In the genomic region with DNA sequence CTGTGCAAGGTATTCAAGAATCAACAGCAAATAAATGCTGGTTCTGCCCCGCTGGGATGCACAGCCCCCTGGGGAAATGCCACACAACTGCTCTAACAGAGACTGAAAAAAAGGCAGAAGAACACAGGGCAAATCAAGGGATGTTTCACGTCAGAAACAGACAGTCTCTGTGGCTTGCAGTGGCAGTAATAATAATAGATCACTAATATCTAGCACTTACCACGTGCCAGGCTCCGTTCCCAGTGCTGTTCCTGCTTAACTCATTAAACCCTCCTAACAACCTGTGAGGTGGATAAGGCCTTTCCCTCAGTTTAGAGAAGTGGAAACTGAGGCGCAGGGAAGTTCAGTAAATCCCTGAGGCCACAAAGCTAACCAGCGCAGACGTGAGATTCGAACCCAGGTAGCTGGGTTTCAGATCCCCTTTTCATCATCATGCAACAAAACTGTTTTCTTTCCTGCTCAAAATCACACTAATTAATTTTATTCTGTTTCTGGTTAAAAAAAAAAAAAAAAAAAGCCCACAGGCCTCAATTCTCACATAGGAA, we compare ENCODE assay signal across 1 cellular context.
A peak's percentile ranks its signal among the peaks of the same experiment; 100 is the strongest.
TF ChIP-seq lines count a peak whose summit lies in the region.

No MANE protein-coding gene starts in this region.

TF ChIP-seq in GM12878, 131 proteins besides CTCF, POLR2A, EP300 and RAD21 (continued from another document and continues in another):
- TF ChIP-seq ZBTB4 (CRISPR knock-in tag; IDR thresholded peaks at IDR 0.05) = no peak
- no peak for TF ChIP-seq ELK1 (IDR thresholded peaks at IDR 0.05; ENCODE audit: low read depth, low read length)
- no peak; a peak in 2 of 4 replicates for TF ChIP-seq ETV6 (conservative IDR thresholded peaks at IDR 0.05 in 1 of 2, IDR thresholded peaks at IDR 0.05 in 1 of 2; ENCODE audit: borderline replicate concordance in 1 of 2, low read depth in 1 of 2)
- TF ChIP-seq RELB (IDR thresholded peaks at IDR 0.05; ENCODE audit: low read depth) = peak; percentile 90
- TF ChIP-seq RELA (IDR thresholded peaks at IDR 0.05; ENCODE audit: borderline replicate concordance, partially characterized antibody) = no peak
- TF ChIP-seq NFYA (IDR thresholded peaks at IDR 0.05; ENCODE audit: borderline replicate concordance, low read depth, low read length) = no peak
- TF ChIP-seq USF2 (IDR thresholded peaks at IDR 0.05; ENCODE audit: borderline replicate concordance, low read depth, low read length) = no peak; the same call in 1 of the 2 replicates
- TF ChIP-seq NFXL1 (IDR thresholded peaks at IDR 0.05; ENCODE audit: borderline replicate concordance) = no peak
- TF ChIP-seq, protein P1, sequence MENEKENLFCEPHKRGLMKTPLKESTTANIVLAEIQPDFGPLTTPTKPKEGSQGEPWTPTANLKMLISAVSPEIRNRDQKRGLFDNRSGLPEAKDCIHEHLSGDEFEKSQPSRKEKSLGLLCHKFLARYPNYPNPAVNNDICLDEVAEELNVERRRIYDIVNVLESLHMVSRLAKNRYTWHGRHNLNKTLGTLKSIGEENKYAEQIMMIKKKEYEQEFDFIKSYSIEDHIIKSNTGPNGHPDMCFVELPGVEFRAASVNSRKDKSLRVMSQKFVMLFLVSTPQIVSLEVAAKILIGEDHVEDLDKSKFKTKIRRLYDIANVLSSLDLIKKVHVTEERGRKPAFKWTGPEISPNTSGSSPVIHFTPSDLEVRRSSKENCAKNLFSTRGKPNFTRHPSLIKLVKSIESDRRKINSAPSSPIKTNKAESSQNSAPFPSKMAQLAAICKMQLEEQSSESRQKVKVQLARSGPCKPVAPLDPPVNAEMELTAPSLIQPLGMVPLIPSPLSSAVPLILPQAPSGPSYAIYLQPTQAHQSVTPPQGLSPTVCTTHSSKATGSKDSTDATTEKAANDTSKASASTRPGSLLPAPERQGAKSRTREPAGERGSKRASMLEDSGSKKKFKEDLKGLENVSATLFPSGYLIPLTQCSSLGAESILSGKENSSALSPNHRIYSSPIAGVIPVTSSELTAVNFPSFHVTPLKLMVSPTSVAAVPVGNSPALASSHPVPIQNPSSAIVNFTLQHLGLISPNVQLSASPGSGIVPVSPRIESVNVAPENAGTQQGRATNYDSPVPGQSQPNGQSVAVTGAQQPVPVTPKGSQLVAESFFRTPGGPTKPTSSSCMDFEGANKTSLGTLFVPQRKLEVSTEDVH (IDR thresholded peaks at IDR 0.05; ENCODE audit: low read depth, partially characterized antibody) = no peak
- TF ChIP-seq SPI1 (IDR thresholded peaks at IDR 0.05; ENCODE audit: borderline replicate concordance, insufficient read depth, low read depth, low read length) = peak; percentile 92
- no peak for TF ChIP-seq SMAD5 (IDR thresholded peaks at IDR 0.05; ENCODE audit: low read depth)
- TF ChIP-seq SUPT20H (IDR thresholded peaks at IDR 0.05; ENCODE audit: borderline replicate concordance, control insufficient read depth, low read depth, low read length) = no peak
- TF ChIP-seq IRF3 (IDR thresholded peaks at IDR 0.05) = no peak
- peak; percentile 76; the same call in 1 of the 2 replicates for TF ChIP-seq ZNF384 (IDR thresholded peaks at IDR 0.05; ENCODE audit: borderline replicate concordance, low read depth, low read length)
- TF ChIP-seq, protein P2, sequence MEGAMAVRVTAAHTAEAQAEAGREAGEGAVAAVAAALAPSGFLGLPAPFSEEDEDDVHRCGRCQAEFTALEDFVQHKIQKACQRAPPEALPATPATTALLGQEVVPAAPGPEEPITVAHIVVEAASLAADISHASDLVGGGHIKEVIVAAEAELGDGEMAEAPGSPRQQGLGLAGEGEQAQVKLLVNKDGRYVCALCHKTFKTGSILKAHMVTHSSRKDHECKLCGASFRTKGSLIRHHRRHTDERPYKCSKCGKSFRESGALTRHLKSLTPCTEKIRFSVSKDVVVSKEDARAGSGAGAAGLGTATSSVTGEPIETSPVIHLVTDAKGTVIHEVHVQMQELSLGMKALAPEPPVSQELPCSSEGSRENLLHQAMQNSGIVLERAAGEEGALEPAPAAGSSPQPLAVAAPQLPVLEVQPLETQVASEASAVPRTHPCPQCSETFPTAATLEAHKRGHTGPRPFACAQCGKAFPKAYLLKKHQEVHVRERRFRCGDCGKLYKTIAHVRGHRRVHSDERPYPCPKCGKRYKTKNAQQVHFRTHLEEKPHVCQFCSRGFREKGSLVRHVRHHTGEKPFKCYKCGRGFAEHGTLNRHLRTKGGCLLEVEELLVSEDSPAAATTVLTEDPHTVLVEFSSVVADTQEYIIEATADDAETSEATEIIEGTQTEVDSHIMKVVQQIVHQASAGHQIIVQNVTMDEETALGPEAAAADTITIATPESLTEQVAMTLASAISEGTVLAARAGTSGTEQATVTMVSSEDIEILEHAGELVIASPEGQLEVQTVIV (IDR thresholded peaks at IDR 0.05; ENCODE audit: borderline replicate concordance, partially characterized antibody) = no peak
- no peak for TF ChIP-seq SREBF1 (IDR thresholded peaks at IDR 0.05; ENCODE audit: low read length)
- no peak for TF ChIP-seq KDM1A (IDR thresholded peaks at IDR 0.05; ENCODE audit: borderline replicate concordance)
- TF ChIP-seq ZNF207 (IDR thresholded peaks at IDR 0.05; ENCODE audit: borderline replicate concordance) = no peak
- no peak for TF ChIP-seq NRF1 (conservative IDR thresholded peaks at IDR 0.05; ENCODE audit: low read depth, low read length)
- no peak for TF ChIP-seq YY1 (IDR thresholded peaks at IDR 0.05; ENCODE audit: low read depth, low read length)
- TF ChIP-seq CREB1 (IDR thresholded peaks at IDR 0.05; ENCODE audit: low read depth) = no peak
- TF ChIP-seq SP1 (IDR thresholded peaks at IDR 0.05; ENCODE audit: low read depth, low read length) = no peak
- no peak for TF ChIP-seq EZH2 (IDR thresholded peaks at IDR 0.05; ENCODE audit: borderline replicate concordance, control insufficient read depth, low read depth, low read length)
- no peak for TF ChIP-seq CBFB (IDR thresholded peaks at IDR 0.05; ENCODE audit: low read depth)
- peak; percentile 91 for TF ChIP-seq EED (IDR thresholded peaks at IDR 0.05; ENCODE audit: low read depth)
- no peak for TF ChIP-seq SIN3A (IDR thresholded peaks at IDR 0.05; ENCODE audit: low read depth, low read length)
- TF ChIP-seq ZNF24 (IDR thresholded peaks at IDR 0.05) = 0 out of 2 replicates have a peak, but pooled peaks have one; percentile 3
- TF ChIP-seq TARDBP (IDR thresholded peaks at IDR 0.05; ENCODE audit: borderline replicate concordance) = no peak
- TF ChIP-seq, protein P3, sequence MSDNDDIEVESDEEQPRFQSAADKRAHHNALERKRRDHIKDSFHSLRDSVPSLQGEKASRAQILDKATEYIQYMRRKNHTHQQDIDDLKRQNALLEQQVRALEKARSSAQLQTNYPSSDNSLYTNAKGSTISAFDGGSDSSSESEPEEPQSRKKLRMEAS (IDR thresholded peaks at IDR 0.05; ENCODE audit: low read depth, low read length) = no peak
- no peak for TF ChIP-seq PAX8 (IDR thresholded peaks at IDR 0.05)
- TF ChIP-seq JUND (IDR thresholded peaks at IDR 0.05; ENCODE audit: low read depth, low read length) = no peak
- TF ChIP-seq, protein P4, sequence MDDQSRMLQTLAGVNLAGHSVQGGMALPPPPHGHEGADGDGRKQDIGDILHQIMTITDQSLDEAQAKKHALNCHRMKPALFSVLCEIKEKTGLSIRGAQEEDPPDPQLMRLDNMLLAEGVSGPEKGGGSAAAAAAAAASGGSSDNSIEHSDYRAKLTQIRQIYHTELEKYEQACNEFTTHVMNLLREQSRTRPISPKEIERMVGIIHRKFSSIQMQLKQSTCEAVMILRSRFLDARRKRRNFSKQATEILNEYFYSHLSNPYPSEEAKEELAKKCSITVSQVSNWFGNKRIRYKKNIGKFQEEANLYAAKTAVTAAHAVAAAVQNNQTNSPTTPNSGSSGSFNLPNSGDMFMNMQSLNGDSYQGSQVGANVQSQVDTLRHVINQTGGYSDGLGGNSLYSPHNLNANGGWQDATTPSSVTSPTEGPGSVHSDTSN (IDR thresholded peaks at IDR 0.05; ENCODE audit: insufficient replicate concordance, low read depth, low read length) = no peak
- no peak for TF ChIP-seq EGR1 (IDR thresholded peaks at IDR 0.05; ENCODE audit: borderline replicate concordance in 1 of 2, low read depth in 2 of 2, low read length in 2 of 2)
- TF ChIP-seq LARP7 (IDR thresholded peaks at IDR 0.05) = no peak
- no peak for TF ChIP-seq HCFC1 (IDR thresholded peaks at IDR 0.05; ENCODE audit: low read length)
- TF ChIP-seq ZNF592 (IDR thresholded peaks at IDR 0.05) = no peak
- TF ChIP-seq JUNB (IDR thresholded peaks at IDR 0.05) = peak; percentile 22
- peak; percentile 87 for TF ChIP-seq MTA2 (IDR thresholded peaks at IDR 0.05; ENCODE audit: low read depth)
